ENCODE assay signal across 25 cellular contexts in genomic region chr13:111361046-111361872, GRCh38. TPM values are rescaled to one million over a fixed set of nuclear protein-coding genes. Genes with fewer than 3 reads are reported as not detected.
"Had no signal": no experiment of that assay in that cellular context is flagged by ENCODE, and none has a peak within 500 bp of the region (broad histone marks: within the 10 kb centered on the region; RNA-seq: fewer than 3 reads in every experiment).

No MANE protein-coding gene starts in this region.

- H3K27ac ChIP-seq: colonic mucosa, foreskin keratinocyte, left ventricle myocardium inferior, lower lobe of right lung, neural progenitor cell, pancreas, prostate gland, right lobe of liver, testis, tibial nerve, upper lobe of right lung had no signal

- H3K36me3 ChIP-seq: colonic mucosa, left ventricle myocardium inferior, lower lobe of right lung, neural progenitor cell, pancreas, prostate gland, right lobe of liver, tibial nerve, upper lobe of right lung had no signal

- ATAC-seq: foreskin keratinocyte; left cardiac atrium; mucosa of descending colon; natural killer cell treated with Interleukin-12 subunit alpha and Interleukin-12 subunit beta and Interleukin-15 and Interleukin-18, amount 100 ng/mL, for 72 hours; pancreas; right lobe of liver; upper lobe of right lung had no signal

- DNase-seq: colonic mucosa; dermis blood vessel endothelial cell; foreskin keratinocyte; kidney; left cardiac atrium; left ventricle myocardium inferior; lower lobe of right lung; mesenchymal stem cell; mucosa of descending colon; occipital lobe; pancreas; right lobe of liver; stimulated activated CD4-positive, alpha-beta T cell treated with anti-CD3 and anti-CD28 coated beads, Interleukin-15, amount 100 ng/mL, for 24 hours; stimulated activated CD4-positive, alpha-beta T cell treated with anti-CD3 and anti-CD28 coated beads, Interleukin-1b, Interleukin-23, amount 100 ng/mL, for 48 hours; stimulated activated CD4-positive, alpha-beta T cell treated with anti-CD3 and anti-CD28 coated beads, Interleukin-4, amount 100 ng/mL, for 24 hours; testis; upper lobe of right lung had no signal

- H3K9me3 ChIP-seq: colonic mucosa, left ventricle myocardium inferior, lower lobe of right lung, mucosa of descending colon, pancreas, prostate gland, right lobe of liver, testis, tibial nerve, upper lobe of right lung had no signal

- H3K27me3 ChIP-seq: colonic mucosa, foreskin keratinocyte, neural progenitor cell, pancreas, right lobe of liver, testis, tibial nerve had no signal

- H3K4me3 ChIP-seq: colonic mucosa, left ventricle myocardium inferior, lower lobe of right lung, mucosa of descending colon, neural progenitor cell, pancreas, prostate gland, right lobe of liver, testis, tibial nerve, upper lobe of right lung had no signal

- H3K4me1 ChIP-seq: colonic mucosa, foreskin keratinocyte, left ventricle myocardium inferior, lower lobe of right lung, pancreas, prostate gland, right lobe of liver, testis, tibial nerve, upper lobe of right lung had no signal

RNA-seq across cellular contexts. Expression of gene TEX29, which starts 40.8 kb away (rescaled TPM):
- total RNA-seq: epithelial cell of proximal tubule, foreskin keratinocyte, kidney, left ventricle myocardium inferior, myocyte, occipital lobe, renal cortical epithelial cell, subcutaneous adipose tissue had no signal
